Comparison of ENCODE assay signal across 1 cellular context in genomic region chr22:17159504-17159951, GRCh38.
TF ChIP-seq lines count a peak whose summit lies in the region.

No MANE protein-coding gene starts in this region.

TF ChIP-seq in endothelial cell of umbilical vein, 7 proteins besides CTCF, POLR2A, EP300 and RAD21:
- TF ChIP-seq POLR2AphosphoS5 (IDR thresholded peaks at IDR 0.05; ENCODE audit: insufficient read depth, low read depth, low read length), result no peak
- no peak for TF ChIP-seq EZH2 (IDR thresholded peaks at IDR 0.05; ENCODE audit: borderline replicate concordance, low read depth, low read length, severe bottlenecking)
- no peak for TF ChIP-seq FOS (IDR thresholded peaks at IDR 0.05; ENCODE audit: borderline replicate concordance, insufficient read depth, low read length)
- TF ChIP-seq MAX (IDR thresholded peaks at IDR 0.05; ENCODE audit: insufficient read depth, insufficient read length), result no peak
- no peak for TF ChIP-seq GATA2 (IDR thresholded peaks at IDR 0.05; ENCODE audit: insufficient read depth, insufficient read length, low read depth, low read length)
- TF ChIP-seq JUN (IDR thresholded peaks at IDR 0.05; ENCODE audit: borderline replicate concordance, insufficient read depth, insufficient read length, low read depth), result no peak
- no peak for TF ChIP-seq MYC (IDR thresholded peaks at IDR 0.05; ENCODE audit: low read depth, low read length)
